ENCODE assay signal across 1 cellular context in genomic region chr16:66918803-66919568, GRCh38.
TF ChIP-seq lines count a peak whose summit lies in the region.

CDH16 (minus strand) TSS chr16:66918885; CDS start chr16:66918065, 820 bp downstream.

TF ChIP-seq in HepG2, 621 proteins besides CTCF, POLR2A, EP300 and RAD21 (continued from another document and continues in another):
- 0 out of 2 replicates have a peak, but pooled peaks have one; percentile 16 for TF ChIP-seq ZFP91 (CRISPR knock-in tag; IDR thresholded peaks at IDR 0.05; ENCODE audit: borderline replicate concordance)
- no peak for TF ChIP-seq PRDM4 (CRISPR knock-in tag; IDR thresholded peaks at IDR 0.05; ENCODE audit: borderline replicate concordance)
- TF ChIP-seq MAFG (CRISPR knock-in tag; IDR thresholded peaks at IDR 0.05) = no peak
- TF ChIP-seq ZBTB7B (CRISPR knock-in tag; IDR thresholded peaks at IDR 0.05) = peak; percentile 70
- TF ChIP-seq ZNF550 (CRISPR knock-in tag; IDR thresholded peaks at IDR 0.05; ENCODE audit: borderline replicate concordance) = no peak
- TF ChIP-seq ZNF225 (CRISPR knock-in tag; IDR thresholded peaks at IDR 0.05) = no peak
- peak; percentile 24 for TF ChIP-seq HNRNPLL (IDR thresholded peaks at IDR 0.05; ENCODE audit: low read depth, low read length, poor library complexity, severe bottlenecking)
- no peak for TF ChIP-seq CBX1 (IDR thresholded peaks at IDR 0.05; ENCODE audit: low read depth)
- peak; percentile 23; the same call in 1 of the 2 replicates for TF ChIP-seq KDM3A (CRISPR knock-in tag; IDR thresholded peaks at IDR 0.05; ENCODE audit: low read depth)
- 0 out of 2 replicates have a peak, but pooled peaks have one; percentile 29 for TF ChIP-seq ZNF292 (CRISPR knock-in tag; IDR thresholded peaks at IDR 0.05; ENCODE audit: borderline replicate concordance, low read depth)
- TF ChIP-seq PTBP1 (IDR thresholded peaks at IDR 0.05; ENCODE audit: low read depth, low read length, poor library complexity, severe bottlenecking) = no peak
- 0 out of 2 replicates have a peak, but pooled peaks have one; percentile 61 for TF ChIP-seq CAMTA2 (CRISPR knock-in tag; IDR thresholded peaks at IDR 0.05; ENCODE audit: borderline replicate concordance)
- no peak for TF ChIP-seq POGZ (CRISPR knock-in tag; IDR thresholded peaks at IDR 0.05)
- no peak for TF ChIP-seq NRL (CRISPR knock-in tag; IDR thresholded peaks at IDR 0.05; ENCODE audit: borderline replicate concordance)
- TF ChIP-seq RFXAP (CRISPR knock-in tag; IDR thresholded peaks at IDR 0.05; ENCODE audit: borderline replicate concordance) = no peak
- TF ChIP-seq ATF1 (CRISPR knock-in tag; IDR thresholded peaks at IDR 0.05) = no peak
- no peak for TF ChIP-seq SETDB1 (CRISPR knock-in tag; IDR thresholded peaks at IDR 0.05; ENCODE audit: borderline replicate concordance)
- TF ChIP-seq ZMYM4 (CRISPR knock-in tag; IDR thresholded peaks at IDR 0.05) = peak; percentile 54; the same call in 1 of the 2 replicates
- no peak for TF ChIP-seq ZNF7 (CRISPR knock-in tag; IDR thresholded peaks at IDR 0.05)
- no peak for TF ChIP-seq ZHX1 (CRISPR knock-in tag; IDR thresholded peaks at IDR 0.05; ENCODE audit: low read depth)
- TF ChIP-seq ZHX2 (IDR thresholded peaks at IDR 0.05; ENCODE audit: low read depth) = no peak
- TF ChIP-seq ZHX2 (CRISPR knock-in tag; IDR thresholded peaks at IDR 0.05; ENCODE audit: borderline replicate concordance) = no peak
- 0 out of 2 replicates have a peak, but pooled peaks have one; percentile 15 for TF ChIP-seq MAX (IDR thresholded peaks at IDR 0.05)
- TF ChIP-seq FOXP1 (IDR thresholded peaks at IDR 0.05) = no peak
- TF ChIP-seq FOXP1 (CRISPR knock-in tag; IDR thresholded peaks at IDR 0.05) = no peak
- TF ChIP-seq MEIS2 (CRISPR knock-in tag; IDR thresholded peaks at IDR 0.05) = no peak
- TF ChIP-seq ZEB1 (IDR thresholded peaks at IDR 0.05; ENCODE audit: insufficient replicate concordance, low read depth) = no peak
- TF ChIP-seq ZNF558 (CRISPR knock-in tag; IDR thresholded peaks at IDR 0.05; ENCODE audit: borderline replicate concordance) = no peak
- TF ChIP-seq ATF6 (CRISPR knock-in tag; conservative IDR thresholded peaks at IDR 0.05) = no peak
- no peak for TF ChIP-seq GTF2F1 (IDR thresholded peaks at IDR 0.05; ENCODE audit: low read length)
- TF ChIP-seq TBP (CRISPR knock-in tag; IDR thresholded peaks at IDR 0.05) = no peak
- TF ChIP-seq THYN1 (CRISPR knock-in tag; IDR thresholded peaks at IDR 0.05; ENCODE audit: borderline replicate concordance, low read depth) = no peak
- TF ChIP-seq RFX1 (IDR thresholded peaks at IDR 0.05) = no peak
- no peak for TF ChIP-seq GFI1 (CRISPR knock-in tag; IDR thresholded peaks at IDR 0.05; ENCODE audit: borderline replicate concordance)
- TF ChIP-seq ZNF616 (CRISPR knock-in tag; IDR thresholded peaks at IDR 0.05; ENCODE audit: low read depth) = no peak
- TF ChIP-seq SOX6 (IDR thresholded peaks at IDR 0.05) = no peak
- TF ChIP-seq SOX6 (CRISPR knock-in tag; IDR thresholded peaks at IDR 0.05) = peak; percentile 13; the same call in 1 of the 2 replicates
- TF ChIP-seq SNAPC2 (CRISPR knock-in tag; IDR thresholded peaks at IDR 0.05) = no peak
- TF ChIP-seq KLF12 (CRISPR knock-in tag; IDR thresholded peaks at IDR 0.05; ENCODE audit: borderline replicate concordance) = no peak
- no peak for TF ChIP-seq RELA (CRISPR knock-in tag; IDR thresholded peaks at IDR 0.05)
- TF ChIP-seq ZNF713 (CRISPR knock-in tag; IDR thresholded peaks at IDR 0.05) = no peak
- no peak for TF ChIP-seq HHEX (CRISPR knock-in tag; IDR thresholded peaks at IDR 0.05)
- no peak for TF ChIP-seq NFAT5 (CRISPR knock-in tag; IDR thresholded peaks at IDR 0.05)
- no peak for TF ChIP-seq SNAI1 (CRISPR knock-in tag; IDR thresholded peaks at IDR 0.05; ENCODE audit: borderline replicate concordance)
- TF ChIP-seq ZFP37 (CRISPR knock-in tag; IDR thresholded peaks at IDR 0.05; ENCODE audit: borderline replicate concordance) = no peak
- no peak for TF ChIP-seq ONECUT2 (CRISPR knock-in tag; IDR thresholded peaks at IDR 0.05)
